ENCODE assay signal across 12 cellular contexts in genomic region chr1:56539403-56539802, GRCh38. TPM values are rescaled to one million over a fixed set of nuclear protein-coding genes. Genes with fewer than 3 reads are reported as not detected.
"Had no signal": no experiment of that assay in that cellular context is flagged by ENCODE, and none has a peak within 500 bp of the region (broad histone marks: within the 10 kb centered on the region; RNA-seq: fewer than 3 reads in every experiment).

No MANE protein-coding gene starts in this region.

- H3K27ac Mint-ChIP-seq: activated CD4-positive, alpha-beta T cell treated with anti-CD3 and anti-CD28 coated beads for 36 hours; activated CD8-positive, alpha-beta T cell treated with anti-CD3 and anti-CD28 coated beads, Interleukin-2, amount 10 ng/mL, durations not matched to agents 7 days and 5 days; activated naive CD8-positive, alpha-beta T cell treated with anti-CD3 and anti-CD28 coated beads, Interleukin-2, amount 50 U/mL, for 24 hours; activated T-helper 1 cell treated with anti-CD3 and anti-CD28 coated beads, Interleukin-12 subunit alpha, Interleukin-12 subunit beta, Interleukin-2, Interleukin-4 antibody, amounts not matched to agents 30 ng/mL and 10 ng/mL and 1 ng/mL, durations not matched to agents 14 hours and 24 hours and 36 hours had no signal

- H3K9me3 Mint-ChIP-seq: activated naive CD8-positive, alpha-beta T cell treated with anti-CD3 and anti-CD28 coated beads, Interleukin-2, amount 50 U/mL, for 24 hours; activated T-helper 1 cell treated with anti-CD3 and anti-CD28 coated beads, Interleukin-12 subunit alpha, Interleukin-12 subunit beta, Interleukin-2, Interleukin-4 antibody, amounts not matched to agents 30 ng/mL and 10 ng/mL and 1 ng/mL, durations not matched to agents 14 hours and 24 hours and 36 hours had no signal

- H3K4me1 ChIP-seq: colonic mucosa had no signal

- H3K36me3 ChIP-seq: cardiac muscle cell, colonic mucosa had no signal

- H3K4me3 Mint-ChIP-seq: activated CD4-positive, alpha-beta T cell treated with anti-CD3 and anti-CD28 coated beads for 36 hours; activated CD8-positive, alpha-beta T cell treated with anti-CD3 and anti-CD28 coated beads, Interleukin-2, amount 10 ng/mL, durations not matched to agents 7 days and 5 days; activated naive CD8-positive, alpha-beta T cell treated with anti-CD3 and anti-CD28 coated beads, Interleukin-2, amount 50 U/mL, for 24 hours; activated T-helper 1 cell treated with anti-CD3 and anti-CD28 coated beads, Interleukin-12 subunit alpha, Interleukin-12 subunit beta, Interleukin-2, Interleukin-4 antibody, amounts not matched to agents 30 ng/mL and 10 ng/mL and 1 ng/mL, durations not matched to agents 14 hours and 24 hours and 36 hours had no signal

- H3K4me3 ChIP-seq: cardiac muscle cell, colonic mucosa, vagina had no signal

- H3K27me3 ChIP-seq: cardiac muscle cell, colonic mucosa, vagina had no signal

- ATAC-seq: activated CD4-positive, alpha-beta T cell treated with anti-CD3 and anti-CD28 coated beads for 36 hours; activated CD8-positive, alpha-beta T cell treated with anti-CD3 and anti-CD28 coated beads, Interleukin-2, amount 10 ng/mL, durations not matched to agents 7 days and 5 days; activated naive CD8-positive, alpha-beta T cell treated with anti-CD3 and anti-CD28 coated beads, Interleukin-2, amount 50 U/mL, for 24 hours had no signal

- H3K4me1 Mint-ChIP-seq: activated CD4-positive, alpha-beta T cell treated with anti-CD3 and anti-CD28 coated beads for 36 hours; activated naive CD8-positive, alpha-beta T cell treated with anti-CD3 and anti-CD28 coated beads, Interleukin-2, amount 50 U/mL, for 24 hours had no signal

- H3K9me3 ChIP-seq: colonic mucosa, vagina had no signal

- DNase-seq: activated CD4-positive, alpha-beta T cell treated with anti-CD3 and anti-CD28 coated beads for 36 hours; activated CD8-positive, alpha-beta T cell treated with anti-CD3 and anti-CD28 coated beads, Interleukin-2, amount 10 ng/mL, durations not matched to agents 7 days and 5 days; activated naive CD4-positive, alpha-beta T cell; activated naive CD8-positive, alpha-beta T cell treated with anti-CD3 and anti-CD28 coated beads, Interleukin-2, amount 50 U/mL, for 24 hours; colonic mucosa; effector CD4-positive, alpha-beta T cell; foreskin melanocyte; mesenchymal stem cell; T1000 had no signal

- H3K27ac ChIP-seq: cardiac muscle cell, colonic mucosa, vagina had no signal

RNA-seq across cellular contexts. Expression of gene PLPP3, which starts 40.0 kb away (rescaled TPM):
- total RNA-seq: activated CD4-positive, alpha-beta T cell treated with anti-CD3 and anti-CD28 coated beads for 36 hours; activated CD8-positive, alpha-beta T cell treated with anti-CD3 and anti-CD28 coated beads, Interleukin-2, amount 10 ng/mL, durations not matched to agents 7 days and 5 days; activated T-helper 1 cell treated with anti-CD3 and anti-CD28 coated beads, Interleukin-12 subunit alpha, Interleukin-12 subunit beta, Interleukin-2, Interleukin-4 antibody, amounts not matched to agents 30 ng/mL and 10 ng/mL and 1 ng/mL, durations not matched to agents 14 hours and 24 hours and 36 hours had no signal
